28 cellular contexts compared by ENCODE assay signal in the genomic region with DNA sequence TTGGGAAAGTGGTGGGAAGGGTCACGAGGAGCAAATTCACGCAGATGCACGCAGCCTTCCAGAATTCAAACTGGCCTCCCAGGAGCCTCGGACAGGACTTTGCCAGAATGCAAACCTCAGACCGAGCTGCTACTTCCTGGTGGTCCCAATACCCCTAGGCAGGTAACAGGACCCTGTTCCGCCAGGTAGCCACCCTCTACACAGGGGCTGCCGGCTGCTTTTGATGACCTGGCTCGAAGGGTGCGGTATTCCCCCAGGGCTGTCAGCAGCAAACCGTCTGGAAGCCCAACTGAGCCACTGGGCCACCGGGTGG.
"Had no signal": no experiment of that assay in that cellular context is flagged by ENCODE, and none has a peak within 500 bp of the region (broad histone marks: within the 10 kb centered on the region; RNA-seq: fewer than 3 reads in every experiment).

No MANE protein-coding gene starts in this region.

- H3K4me3 Mint-ChIP-seq: activated naive CD4-positive, alpha-beta T cell treated with anti-CD3 and anti-CD28 coated beads for 36 hours; activated naive CD8-positive, alpha-beta T cell treated with anti-CD3 and anti-CD28 coated beads, Interleukin-2, amount 10 ng/mL, durations not matched to agents 7 days and 5 days; T-helper 1 cell treated with Interleukin-12 subunit alpha and Interleukin-12 subunit beta and Interleukin-4 antibody, amounts not matched to agents 30 μg/mL and 1 μg/mL, for 36 hours had no signal

- H2AFZ ChIP-seq: hepatocyte, parathyroid adenoma had no signal

- H3K36me3 Mint-ChIP-seq: activated naive CD8-positive, alpha-beta T cell treated with anti-CD3 and anti-CD28 coated beads, Interleukin-2, amount 10 ng/mL, durations not matched to agents 7 days and 5 days had no signal

- H3K9me3 Mint-ChIP-seq: activated naive CD4-positive, alpha-beta T cell treated with anti-CD3 and anti-CD28 coated beads for 36 hours; activated naive CD8-positive, alpha-beta T cell treated with anti-CD3 and anti-CD28 coated beads, Interleukin-2, amount 10 ng/mL, durations not matched to agents 7 days and 5 days; T-helper 1 cell treated with Interleukin-12 subunit alpha and Interleukin-12 subunit beta and Interleukin-4 antibody, amounts not matched to agents 30 μg/mL and 1 μg/mL, for 36 hours had no signal

- H3K79me2 ChIP-seq: hepatocyte, parathyroid adenoma had no signal

- H3K4me1 ChIP-seq: breast epithelium, colonic mucosa, parathyroid adenoma, psoas muscle, testis had no signal

- H3K27me3 Mint-ChIP-seq: activated naive CD8-positive, alpha-beta T cell treated with anti-CD3 and anti-CD28 coated beads, Interleukin-2, amount 10 ng/mL, durations not matched to agents 7 days and 5 days had no signal

- ATAC-seq: activated CD4-positive, CD25-positive, alpha-beta regulatory T cell treated with anti-CD3 and anti-CD28 coated beads, Interleukin-2, amount 50 U/mL, for 24 hours; left lobe of liver; stimulated activated naive CD8-positive, alpha-beta T cell treated with anti-CD3 and anti-CD28 coated beads, Interleukin-15, Interleukin-2, amounts not matched to agents 100 U/mL and 50 U/mL, for 24 hours had no signal

- H3K4me2 ChIP-seq: hepatocyte had no signal

- H3K4me3 ChIP-seq: breast epithelium, colonic mucosa, hepatocyte, psoas muscle, testis had no signal

- H3K36me3 ChIP-seq: breast epithelium, colonic mucosa had no signal

- H3K4me1 Mint-ChIP-seq: activated naive CD8-positive, alpha-beta T cell treated with anti-CD3 and anti-CD28 coated beads, Interleukin-2, amount 10 ng/mL, durations not matched to agents 7 days and 5 days had no signal

- H3K9ac ChIP-seq: parathyroid adenoma had no signal

- H3K27me3 ChIP-seq: breast epithelium, colonic mucosa, hepatocyte, testis had no signal

- FAIRE-seq: endometrium, frontal cortex, keratinocyte, TTC549, urothelium cell line had no signal

- H3K27ac Mint-ChIP-seq: activated naive CD4-positive, alpha-beta T cell treated with anti-CD3 and anti-CD28 coated beads for 36 hours; activated naive CD8-positive, alpha-beta T cell treated with anti-CD3 and anti-CD28 coated beads, Interleukin-2, amount 10 ng/mL, durations not matched to agents 7 days and 5 days; T-helper 1 cell treated with Interleukin-12 subunit alpha and Interleukin-12 subunit beta and Interleukin-4 antibody, amounts not matched to agents 30 μg/mL and 1 μg/mL, for 36 hours had no signal

- H3K27ac ChIP-seq: breast epithelium, colonic mucosa, epithelial cell of prostate, hepatocyte, parathyroid adenoma, psoas muscle, testis, VCaP had no signal

- H3K9me3 ChIP-seq: breast epithelium, colonic mucosa, psoas muscle, testis had no signal

- DNase-seq: activated CD4-positive, alpha-beta T cell treated with anti-CD3 and anti-CD28 coated beads for 48 hours; activated CD4-positive, alpha-beta T cell treated with anti-CD3 and anti-CD28 coated beads, Interleukin-2, amount 50 U/mL, for 48 hours; activated CD8-positive, alpha-beta memory T cell treated with anti-CD3 and anti-CD28 coated beads for 24 hours; activated effector memory CD4-positive, alpha-beta T cell treated with anti-CD3 and anti-CD28 coated beads, Interleukin-2, amount 50 U/mL, for 16 hours; activated naive CD4-positive, alpha-beta T cell treated with anti-CD3 and anti-CD28 coated beads for 36 hours; activated naive CD8-positive, alpha-beta T cell treated with anti-CD3 and anti-CD28 coated beads, Interleukin-2, amount 10 ng/mL, durations not matched to agents 7 days and 5 days; colonic mucosa; effector CD8-positive, alpha-beta T cell; nucleus accumbens; psoas muscle; stimulated activated CD4-positive, alpha-beta T cell treated with anti-CD3 and anti-CD28 coated beads, Interleukin-2, amount 100 ng/mL, for 48 hours; stimulated activated naive CD8-positive, alpha-beta T cell treated with anti-CD3 and anti-CD28 coated beads, Interleukin-15, Interleukin-2, amounts not matched to agents 100 U/mL and 50 U/mL, for 24 hours; SW 1271; T-helper 9 cell; testis had no signal
